ENCODE assay signal across 8 cellular contexts in genomic region chr12:1593232-1594044, GRCh38. TPM values are rescaled to one million over a fixed set of nuclear protein-coding genes. Genes with fewer than 3 reads are reported as not detected.
A peak's percentile ranks its signal among the peaks of the same experiment; 100 is the strongest.
DNase-seq lines count a peak whose midpoint lies in the region; ATAC-seq, FAIRE-seq and TF ChIP-seq lines count a peak whose summit lies in the region.

No MANE protein-coding gene starts in this region.

- intact Hi-C loops in HepG2 (cut with micrococcal nuclease; ENCODE audit: unreplicated experiment), result no loop called here

- no peaks in the 10 kb centered on the region for H3K27me3 Mint-ChIP-seq in central memory CD8-positive, alpha-beta T cell

- H3K9ac ChIP-seq in HepG2 (ENCODE audit: insufficient read depth, low read depth, low read length), result peak overlapping the region; percentile 60

- FAIRE-seq in HepG2 (lab: Jason Lieb, UNC), result no peak

- in situ Hi-C loops in HepG2 (cut with HindIII; ENCODE audit: extremely low pct_ligation_motif_present, low pct_unique_long_range_greater_than_20kb), result loop anchor here (5.0 to 25.0 kb wide), 2 partner anchors 76 to 1031 kb away; no protein-coding TSS in a partner anchor

- TF ChIP-seq CTCF in WI38 (IDR thresholded peaks at IDR 0.05; ENCODE audit: low read depth, low read length) (no peak), HepG2 (CRISPR knock-in tag; IDR thresholded peaks at IDR 0.05) (peak; percentile 7; the same call in 1 of the 2 replicates)

- peaks cover 0 to 4% of the 10 kb centered on the region in 2 experiments; a peak in 2 of 5 replicates for H3K27me3 ChIP-seq in HepG2 (ENCODE audit: control insufficient read depth in 1 of 2, insufficient read depth in 2 of 2, low read length in 2 of 2)

- ATAC-seq in GM21619 (IDR thresholded peaks at IDR 0.05; ENCODE audit: unreplicated experiment), result peak; percentile 24
- ATAC-seq in central memory CD8-positive, alpha-beta T cell (replicated peaks; ENCODE audit: extremely low read depth, poor library complexity, severe bottlenecking), result peak; percentile 29
- peak; percentile 64 for ATAC-seq in HepG2

- peaks cover 17% of the 10 kb centered on the region; the same call in 1 of the 2 replicates for H4K20me1 ChIP-seq in HepG2 (ENCODE audit: insufficient read depth, low read length)

- peak overlapping the region; percentile 90 for H3K27ac Mint-ChIP-seq in central memory CD8-positive, alpha-beta T cell (ENCODE audit: low read depth)

- TF ChIP-seq EP300 in Ishikawa (IDR thresholded peaks at IDR 0.05; ENCODE audit: borderline replicate concordance) (no peak), HepG2 (IDR thresholded peaks at IDR 0.05; ENCODE audit: low read depth in 2 of 2, low read length in 2 of 2) (no peak), HepG2 (CRISPR knock-in tag; IDR thresholded peaks at IDR 0.05; ENCODE audit: borderline replicate concordance) (no peak)

- H3K4me3 ChIP-seq in WI38 (ENCODE audit: low read depth, low read length) (peak overlapping the region; percentile 72), HepG2 (replicated peaks in 1 of 3; ENCODE audit: insufficient read depth in 1 of 3, low read depth in 2 of 3, low read length in 3 of 3) (peak overlapping the region; percentile 50 to 83 (median 75))

- CTCF ChIA-PET in HepG2 (lab: Yijun Ruan, JAX; ENCODE audit: low intra/inter-chr PET ratio, low total read pairs), result no interaction called here

- peak overlapping the region; percentile 39 for H3K27ac ChIP-seq in HepG2 (ENCODE audit: extremely low read length, insufficient read depth, low read length)

- no peaks in the 10 kb centered on the region for H3K9me3 ChIP-seq in HepG2 (ENCODE audit: low read length)

- no peak overlapping the region for H2AFZ ChIP-seq in HepG2 (ENCODE audit: low read length)

- H3K36me3 Mint-ChIP-seq in central memory CD8-positive, alpha-beta T cell (ENCODE audit: insufficient read depth), result peaks cover 37% of the 10 kb centered on the region

- DNase-seq in DMS53 treated with DMSO at 0.1 percent for 48 hours (lab: John Stamatoyannopoulos, UW; ENCODE audit: unreplicated experiment), result peak; percentile 90
- peak; percentile 34 to 43 for DNase-seq in central memory CD8-positive, alpha-beta T cell (ENCODE audit: low spot score in 2 of 2)
- no peak for DNase-seq in HepG2 (ENCODE audit: low spot score)
- peak; percentile 20 to 30 (median 28) for DNase-seq in stimulated activated CD4-positive, alpha-beta T cell treated with anti-CD3 and anti-CD28 coated beads, TNF-alpha, amount 100 ng/mL, for 4 hours (ENCODE audit: low read depth in 3 of 3)
- no peak for DNase-seq in UCSD-AML1 (lab: John Stamatoyannopoulos, UW; ENCODE audit: unreplicated experiment)

- H3K4me2 ChIP-seq in HepG2 (ENCODE audit: low read depth, low read length), result peak overlapping the region; percentile 89

- WGBS in HepG2 (ENCODE audit: low lambda C conversion rate), result 39% methylated on average over 10 of the region's 55 CpGs

- no peaks in the 10 kb centered on the region for H3K9me3 Mint-ChIP-seq in central memory CD8-positive, alpha-beta T cell

- H3K4me1 Mint-ChIP-seq in central memory CD8-positive, alpha-beta T cell, result peaks cover 46% of the 10 kb centered on the region

- H3K4me1 ChIP-seq in HepG2 (ENCODE audit: insufficient read depth, low read length), result peaks cover 52% of the 10 kb centered on the region

- H3K79me2 ChIP-seq in HepG2 (ENCODE audit: insufficient read depth, low read length), result peaks cover 26% of the 10 kb centered on the region

- peak overlapping the region; percentile 92 for H3K4me3 Mint-ChIP-seq in central memory CD8-positive, alpha-beta T cell

- no peak for TF ChIP-seq POLR2A in HepG2 (IDR thresholded peaks at IDR 0.05; ENCODE audit: insufficient read depth in 1 of 2, low read depth in 2 of 2, low read length in 2 of 2)

- POLR2A ChIA-PET in HepG2 (lab: Yijun Ruan, JAX), result no interaction called here

- TF ChIP-seq RAD21 in Ishikawa (IDR thresholded peaks at IDR 0.05; ENCODE audit: low read depth) (peak; percentile 3; the same call in 1 of the 2 replicates), HepG2 (CRISPR knock-in tag; IDR thresholded peaks at IDR 0.05) (no peak)

- BruUV-seq in HepG2 (replicated peaks; lab: Mats Ljungman, UMichigan), result no TSS peak

- H3K36me3 ChIP-seq in HepG2 (replicated peaks in 1 of 2; ENCODE audit: control insufficient read depth in 1 of 2, insufficient read depth in 2 of 2, low read length in 2 of 2), result no peaks in the 10 kb centered on the region

TF ChIP-seq in Ishikawa, 13 proteins besides CTCF, POLR2A, EP300 and RAD21:
- TF ChIP-seq EGR1 (IDR thresholded peaks at IDR 0.05) (no peak), CEBPB (IDR thresholded peaks at IDR 0.05) (no peak), MAX (IDR thresholded peaks at IDR 0.05) (peak; percentile 89), YY1 (IDR thresholded peaks at IDR 0.05; ENCODE audit: low read depth) (no peak), TCF12 (IDR thresholded peaks at IDR 0.05; ENCODE audit: low read depth) (peak; percentile 68; the same call in 1 of the 2 replicates), TAF1 (IDR thresholded peaks at IDR 0.05; ENCODE audit: low read depth) (no peak)

TF ChIP-seq in HepG2, 621 proteins besides CTCF, POLR2A, EP300 and RAD21 (continues in another document):
- TF ChIP-seq ZNF251 (CRISPR knock-in tag; IDR thresholded peaks at IDR 0.05) (0 out of 2 replicates have a peak, but pooled peaks have one; percentile 48), ZNF713 (CRISPR knock-in tag; IDR thresholded peaks at IDR 0.05) (0 out of 2 replicates have a peak, but pooled peaks have one; percentile 53), ZNF891 (CRISPR knock-in tag; IDR thresholded peaks at IDR 0.05) (no peak), CSRNP1 (CRISPR knock-in tag; IDR thresholded peaks at IDR 0.05) (peak; percentile 82; the same call in 1 of the 2 replicates)

RNA-seq across cellular contexts. Expression of gene FBXL14, which starts 0.9 kb away (rescaled TPM):
- 5.5 and 7.0 TPM in 2 replicates for total RNA-seq in HepG2 (2016; rRNA removed; fragmentation: Illumina TruSeq; extraction: Trizol)
- 1.6 TPM in 2 replicates for total RNA-seq in HepG2 (2016; cell fraction: cytosol; rRNA removed; fragmentation: Illumina TruSeq; extraction: Trizol; ENCODE audit: low read depth)
- 5.8 and 6.3 TPM in 2 replicates for total RNA-seq in HepG2 (2016; cell fraction: insoluble cytoplasmic fraction; rRNA removed; fragmentation: Illumina TruSeq; extraction: Trizol)
- 7.3 and 8.4 TPM in 2 replicates for total RNA-seq in HepG2 (2016; cell fraction: membrane; rRNA removed; fragmentation: Illumina TruSeq; extraction: Trizol)
- total RNA-seq in HepG2 (2016; cell fraction: nucleus; rRNA removed; fragmentation: Illumina TruSeq; extraction: Trizol), result 3.5 and 4.2 TPM in 2 replicates
- 7.2 and 7.4 TPM in 2 replicates for polyA plus RNA-seq in HepG2 (2011; rRNA removed)
- 5.7 and 11.0 TPM in 2 replicates for polyA plus RNA-seq in HepG2 (2011; cell fraction: cytosol; rRNA removed)
- 4.8 and 5.6 TPM in 2 replicates for polyA plus RNA-seq in HepG2 (2011; cell fraction: nucleus; rRNA removed)
- polyA plus RNA-seq in HepG2 (2012), result 1.5 and 3.4 TPM in 2 replicates
- polyA plus RNA-seq in HepG2 (2016; cell fraction: cytosol; fragmentation: Illumina TruSeq; extraction: Trizol; ENCODE audit: low read depth), result 1.3 and 1.5 TPM in 2 replicates
- polyA plus RNA-seq in HepG2 (2016; cell fraction: insoluble cytoplasmic fraction; fragmentation: Illumina TruSeq; extraction: Trizol; ENCODE audit: low read depth), result 4.3 and 4.9 TPM in 2 replicates
- polyA plus RNA-seq in HepG2 (2016; cell fraction: membrane; fragmentation: Illumina TruSeq; extraction: Trizol; ENCODE audit: low read depth), result 3.9 and 4.6 TPM in 2 replicates
- 2.8 and 3.0 TPM in 2 replicates for polyA plus RNA-seq in HepG2 (2016; cell fraction: nucleus; fragmentation: Illumina TruSeq; extraction: Trizol; ENCODE audit: insufficient read depth, low read depth)
- polyA minus RNA-seq in HepG2 (2011; rRNA and poly(A)+ RNA removed; ENCODE audit: low replicate concordance), result 24.9 and 37.9 TPM in 2 replicates
- polyA minus RNA-seq in HepG2 (2011; cell fraction: cytosol; rRNA and poly(A)+ RNA removed), result 5.9 and 9.1 TPM in 2 replicates
- 3.3 and 4.5 TPM in 2 replicates for polyA minus RNA-seq in HepG2 (2011; cell fraction: nucleus; rRNA and poly(A)+ RNA removed)

RNA-seq across cellular contexts. Expression of gene WNT5B, which starts 35.6 kb away (rescaled TPM):
- total RNA-seq in HepG2 (2016; rRNA removed; fragmentation: Illumina TruSeq; extraction: Trizol), result 0.04 TPM in 1 of 2 replicates, not detected in the other
- total RNA-seq in HepG2 (2016; cell fraction: cytosol; rRNA removed; fragmentation: Illumina TruSeq; extraction: Trizol; ENCODE audit: low read depth), result not detected in 2 replicates
- total RNA-seq in HepG2 (2016; cell fraction: insoluble cytoplasmic fraction; rRNA removed; fragmentation: Illumina TruSeq; extraction: Trizol), result 0.06 TPM in 1 of 2 replicates, not detected in the other
- total RNA-seq in HepG2 (2016; cell fraction: membrane; rRNA removed; fragmentation: Illumina TruSeq; extraction: Trizol), result not detected in 2 replicates
- not detected in 2 replicates for total RNA-seq in HepG2 (2016; cell fraction: nucleus; rRNA removed; fragmentation: Illumina TruSeq; extraction: Trizol)
- not detected in 2 replicates for polyA plus RNA-seq in HepG2 (2011; rRNA removed)
- polyA plus RNA-seq in HepG2 (2011; cell fraction: cytosol; rRNA removed), result 0.04 TPM in 2 replicates
- polyA plus RNA-seq in HepG2 (2011; cell fraction: nucleus; rRNA removed), result not detected in 2 replicates
- not detected in 2 replicates for polyA plus RNA-seq in HepG2 (2012)
- not detected in 2 replicates for polyA plus RNA-seq in HepG2 (2016; cell fraction: cytosol; fragmentation: Illumina TruSeq; extraction: Trizol; ENCODE audit: low read depth)
- polyA plus RNA-seq in HepG2 (2016; cell fraction: insoluble cytoplasmic fraction; fragmentation: Illumina TruSeq; extraction: Trizol; ENCODE audit: low read depth), result not detected in 2 replicates
- not detected in 2 replicates for polyA plus RNA-seq in HepG2 (2016; cell fraction: membrane; fragmentation: Illumina TruSeq; extraction: Trizol; ENCODE audit: low read depth)
- polyA plus RNA-seq in HepG2 (2016; cell fraction: nucleus; fragmentation: Illumina TruSeq; extraction: Trizol; ENCODE audit: insufficient read depth, low read depth), result not detected in 2 replicates
- polyA minus RNA-seq in HepG2 (2011; rRNA and poly(A)+ RNA removed; ENCODE audit: low replicate concordance), result not detected in 2 replicates
- not detected in 2 replicates for polyA minus RNA-seq in HepG2 (2011; cell fraction: cytosol; rRNA and poly(A)+ RNA removed)
- not detected in 2 replicates for polyA minus RNA-seq in HepG2 (2011; cell fraction: nucleus; rRNA and poly(A)+ RNA removed)

Comparison
In these comparisons a context has a peak if more than half of its experiments do, and no peak if none do; other contexts are left out.
1. DNase-seq: peak in DMS53 treated with DMSO at 0.1 percent for 48 hours (single experiment), central memory CD8-positive, alpha-beta T cell (2 of 2) and stimulated activated CD4-positive, alpha-beta T cell treated with anti-CD3 and anti-CD28 coated beads, TNF-alpha, amount 100 ng/mL, for 4 hours (3 of 3); none in HepG2 (single experiment) and UCSD-AML1 (single experiment).
2. Peak in every context shown above with its lines, with median percentiles within 50 percentile points of each other: ATAC-seq.